In the genomic region with DNA sequence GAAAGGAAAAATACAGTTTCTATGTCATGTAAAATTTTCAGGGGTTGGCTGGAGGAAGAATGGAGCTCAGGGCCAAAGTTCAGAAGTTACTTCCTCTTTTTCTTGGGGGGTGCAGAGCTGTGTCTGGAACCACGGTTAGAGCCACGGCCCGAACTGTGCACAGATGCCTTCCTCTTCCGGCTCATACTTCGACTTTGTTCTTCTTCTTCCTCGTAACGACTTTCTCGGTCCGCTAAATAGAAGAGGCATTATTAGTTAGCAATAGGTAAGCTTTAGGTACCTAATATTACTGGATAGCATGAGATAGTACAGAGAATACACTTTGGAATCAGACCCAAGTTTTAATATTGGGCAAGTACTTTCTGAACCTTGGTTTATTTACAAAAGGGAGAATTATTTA, we compare ENCODE assay signal across 11 cellular contexts. TPM values are rescaled to one million over a fixed set of nuclear protein-coding genes. Genes with fewer than 3 reads are reported as not detected.
DNase-seq lines count a peak whose midpoint lies in the region; ATAC-seq and TF ChIP-seq lines count a peak whose summit lies in the region.
"Had no signal": no experiment of that assay in that cellular context is flagged by ENCODE, and none has a peak within 500 bp of the region (broad histone marks: within the 10 kb centered on the region; RNA-seq: fewer than 3 reads in every experiment).

No MANE protein-coding gene starts in this region.

- TF ChIP-seq POLR2A in uterus (IDR thresholded peaks at IDR 0.05): no peak

- intact Hi-C loops in natural killer cell (cut with micrococcal nuclease) (no loop called here), uterus (cut with DNase I; ENCODE audit: low total_unique reads) (no loop called here)
- intact Hi-C loops in activated CD8-positive, alpha-beta T cell treated with anti-CD3 and anti-CD28 coated beads for 36 hours (cut with micrococcal nuclease): no loop called here

- H3K27me3 Mint-ChIP-seq in natural killer cell (ENCODE audit: low read depth in 2 of 2): no peaks in the 10 kb centered on the region
- no peaks in the 10 kb centered on the region for H3K27me3 Mint-ChIP-seq in natural killer cell treated with Interleukin-12 subunit alpha and Interleukin-12 subunit beta and Interleukin-15 and Interleukin-18, amount 100 ng/mL, for 72 hours
- H3K27me3 Mint-ChIP-seq in activated CD8-positive, alpha-beta T cell treated with anti-CD3 and anti-CD28 coated beads for 36 hours: no peaks in the 10 kb centered on the region

- peak in 1 of 3 donors; percentile 62 for ATAC-seq in natural killer cell
- no peak for ATAC-seq in natural killer cell treated with Interleukin-12 subunit alpha and Interleukin-12 subunit beta and Interleukin-15 and Interleukin-18, amount 100 ng/mL, for 72 hours
- ATAC-seq in HG03378 (IDR thresholded peaks at IDR 0.05; ENCODE audit: unreplicated experiment): peak; percentile 56
- no peak for ATAC-seq in activated CD8-positive, alpha-beta T cell treated with anti-CD3 and anti-CD28 coated beads for 36 hours
- no peak for ATAC-seq in GM19452 (IDR thresholded peaks at IDR 0.05; ENCODE audit: unreplicated experiment)

- no peak overlapping the region for H3K27ac ChIP-seq in uterus

- CTCF ChIA-PET in activated CD8-positive, alpha-beta T cell treated with anti-CD3 and anti-CD28 coated beads for 36 hours (lab: Charles Lee): no interaction called here

- no peak overlapping the region for H3K4me3 ChIP-seq in uterus
- H3K4me3 ChIP-seq: HAP-1 had no signal

- H3K27me3 ChIP-seq in uterus: no peaks in the 10 kb centered on the region

- H3K4me1 Mint-ChIP-seq in natural killer cell: peaks cover 0 to 5% of the 10 kb centered on the region in 2 donors
- peaks cover 0 to 6% of the 10 kb centered on the region in 2 donors for H3K4me1 Mint-ChIP-seq in natural killer cell treated with Interleukin-12 subunit alpha and Interleukin-12 subunit beta and Interleukin-15 and Interleukin-18, amount 100 ng/mL, for 72 hours (ENCODE audit: low read depth in 2 of 2)
- no peaks in the 10 kb centered on the region for H3K4me1 Mint-ChIP-seq in activated CD8-positive, alpha-beta T cell treated with anti-CD3 and anti-CD28 coated beads for 36 hours (ENCODE audit: low read depth)

- H3K4me1 ChIP-seq in uterus: no peaks in the 10 kb centered on the region
- H3K4me1 ChIP-seq: HAP-1 had no signal

- no peaks in the 10 kb centered on the region for H3K9me3 Mint-ChIP-seq in natural killer cell
- H3K9me3 Mint-ChIP-seq in natural killer cell treated with Interleukin-12 subunit alpha and Interleukin-12 subunit beta and Interleukin-15 and Interleukin-18, amount 100 ng/mL, for 72 hours: no peaks in the 10 kb centered on the region
- no peaks in the 10 kb centered on the region for H3K9me3 Mint-ChIP-seq in activated CD8-positive, alpha-beta T cell treated with anti-CD3 and anti-CD28 coated beads for 36 hours

- H3K4me3 Mint-ChIP-seq in natural killer cell: no peak overlapping the region
- H3K4me3 Mint-ChIP-seq in natural killer cell treated with Interleukin-12 subunit alpha and Interleukin-12 subunit beta and Interleukin-15 and Interleukin-18, amount 100 ng/mL, for 72 hours: no peak overlapping the region
- H3K4me3 Mint-ChIP-seq in activated CD8-positive, alpha-beta T cell treated with anti-CD3 and anti-CD28 coated beads for 36 hours: no peak overlapping the region

- TF ChIP-seq CTCF in natural killer cell (IDR thresholded peaks at IDR 0.05): no peak
- TF ChIP-seq CTCF in activated CD8-positive, alpha-beta T cell treated with anti-CD3 and anti-CD28 coated beads for 36 hours (IDR thresholded peaks at IDR 0.05): no peak
- no peak for TF ChIP-seq CTCF in uterus (IDR thresholded peaks at IDR 0.05)

- POLR2A ChIA-PET in activated CD8-positive, alpha-beta T cell treated with anti-CD3 and anti-CD28 coated beads for 36 hours (lab: Charles Lee): interaction anchor here (0.6 to 1.5 kb wide), 4 partner anchors 27 to 95 kb away, joined by 3 to 5 read pairs (median 4); no protein-coding TSS in a partner anchor

- peaks cover 0 to 3% of the 10 kb centered on the region in 2 donors for H3K36me3 ChIP-seq in uterus

- peak overlapping the region; percentile 21 to 75 for H3K27ac Mint-ChIP-seq in natural killer cell
- H3K27ac Mint-ChIP-seq in natural killer cell treated with Interleukin-12 subunit alpha and Interleukin-12 subunit beta and Interleukin-15 and Interleukin-18, amount 100 ng/mL, for 72 hours: peak overlapping the region in 1 of 2 donors; percentile 44
- peak overlapping the region; percentile 59 for H3K27ac Mint-ChIP-seq in activated CD8-positive, alpha-beta T cell treated with anti-CD3 and anti-CD28 coated beads for 36 hours

- H3K9me3 ChIP-seq in uterus: no peaks in the 10 kb centered on the region
- H3K9me3 ChIP-seq: HAP-1 had no signal

- H3K36me3 Mint-ChIP-seq in natural killer cell: peaks cover 32% of the 10 kb centered on the region
- H3K36me3 Mint-ChIP-seq in natural killer cell treated with Interleukin-12 subunit alpha and Interleukin-12 subunit beta and Interleukin-15 and Interleukin-18, amount 100 ng/mL, for 72 hours: peaks cover 44% of the 10 kb centered on the region
- peaks cover 57% of the 10 kb centered on the region for H3K36me3 Mint-ChIP-seq in activated CD8-positive, alpha-beta T cell treated with anti-CD3 and anti-CD28 coated beads for 36 hours (ENCODE audit: low read depth)

- DNase-seq in natural killer cell (no peak), NCI-H1092 treated with DMSO at 0.1 percent for 48 hours (lab: John Stamatoyannopoulos, UW) (no peak), uterus (no peak), cerebellum (ENCODE audit: low spot score) (no peak)
- DNase-seq in natural killer cell treated with Interleukin-12 subunit alpha and Interleukin-12 subunit beta and Interleukin-15 and Interleukin-18, amount 100 ng/mL, for 72 hours (ENCODE audit: low spot score): no peak
- DNase-seq in activated CD8-positive, alpha-beta T cell treated with anti-CD3 and anti-CD28 coated beads for 36 hours: no peak
- DNase-seq: activated effector memory CD4-positive, alpha-beta T cell treated with anti-CD3 and anti-CD28 coated beads, Interleukin-2, amount 50 U/mL, for 16 hours; T-helper 9 cell had no signal

RNA-seq across cellular contexts. Expression of gene SUPT16H, which starts 31.2 kb away (rescaled TPM):
- total RNA-seq in natural killer cell (10 to 100 TPM; 60.3 to 72.6 (median 65.1) TPM), uterus (100 to 1,000 TPM in 1 of 4 donors, 10 to 100 TPM in 3; 31.5 to 115 (median 64.1) TPM), cerebellum (71.2 TPM)
- 100 to 1,000 TPM; 105 to 132 TPM for total RNA-seq in natural killer cell treated with Interleukin-12 subunit alpha and Interleukin-12 subunit beta and Interleukin-15 and Interleukin-18, amount 100 ng/mL, for 72 hours
- total RNA-seq in activated CD8-positive, alpha-beta T cell treated with anti-CD3 and anti-CD28 coated beads for 36 hours: 100 to 1,000 TPM; 171 to 173 TPM
